In the genomic region with DNA sequence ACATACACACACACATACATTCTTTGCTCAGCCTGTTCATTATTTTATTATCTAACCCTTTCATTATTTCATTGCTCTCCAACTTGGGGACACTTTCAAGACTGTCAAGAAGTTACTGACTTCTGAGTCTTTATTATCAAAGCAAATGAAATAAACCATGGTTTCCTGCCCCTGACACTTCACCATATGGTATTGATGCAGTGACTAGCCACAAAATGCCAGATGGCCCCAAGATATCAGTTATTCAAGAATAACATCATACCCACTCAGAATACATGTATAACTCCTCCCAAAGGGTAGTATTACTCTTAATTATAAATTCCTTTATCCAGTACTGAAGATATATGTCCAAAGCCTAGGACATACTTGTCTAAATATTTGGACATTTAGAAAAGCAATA, we compare ENCODE assay signal across 22 cellular contexts.
DNase-seq lines count a peak whose midpoint lies in the region; ATAC-seq, FAIRE-seq and TF ChIP-seq lines count a peak whose summit lies in the region.
"Had no signal": no experiment of that assay in that cellular context is flagged by ENCODE, and none has a peak within 500 bp of the region (broad histone marks: within the 10 kb centered on the region; RNA-seq: fewer than 3 reads in every experiment).

No MANE protein-coding gene starts in this region.

- in situ Hi-C loops in GM12878 (cut with MboI): loop anchor here (10.0 kb wide), 1 partner anchor 325 kb away; the partner anchor contains the start of genes ATP5PF and GABPA

- POLR2A ChIA-PET in GM12878 (lab: Charles Lee): no interaction called here

- no peaks in the 10 kb centered on the region for H3K36me3 ChIP-seq in Loucy (ENCODE audit: insufficient read depth, low read length)
- peaks cover 3 to 11% of the 10 kb centered on the region in 2 experiments for H3K36me3 ChIP-seq in GM12878 (ENCODE audit: control insufficient read depth in 2 of 2, insufficient read depth in 2 of 2, low read length in 1 of 2)
- no peaks in the 10 kb centered on the region for H3K36me3 ChIP-seq in left ventricle myocardium inferior
- H3K36me3 ChIP-seq: MG63 had no signal

- TF ChIP-seq EP300 in GM12878 (IDR thresholded peaks at IDR 0.05; ENCODE audit: borderline replicate concordance in 1 of 2, control insufficient read depth in 1 of 2, low read depth in 2 of 2, low read length in 2 of 2): no peak

- FAIRE-seq in GM12878 (lab: Jason Lieb, UNC): no peak
- no peak for FAIRE-seq in urothelium cell line (lab: Jason Lieb, UNC)
- FAIRE-seq: RCC 7860 had no signal

- no peak overlapping the region for H2AFZ ChIP-seq in Loucy (ENCODE audit: low read length)
- no peak overlapping the region for H2AFZ ChIP-seq in GM12878 (ENCODE audit: control insufficient read depth, low read depth, low read length)

- SMC1A ChIA-PET in GM12878 (lab: Charles Lee; ENCODE audit: uncharacterized antibody, unreplicated experiment): no interaction called here

- no peak for TF ChIP-seq CTCF in Loucy (conservative IDR thresholded peaks at IDR 0.05; ENCODE audit: low read length)
- no peak for TF ChIP-seq CTCF in GM12878 (IDR thresholded peaks at IDR 0.05 in 2 of 3, conservative IDR thresholded peaks at IDR 0.05 in 1 of 3; ENCODE audit: control insufficient read depth in 2 of 3, extremely low read depth in 1 of 3, insufficient read depth in 1 of 3, low read depth in 3 of 3, low read length in 3 of 3)
- no peak for TF ChIP-seq CTCF in left ventricle myocardium inferior (IDR thresholded peaks at IDR 0.05; ENCODE audit: borderline replicate concordance)

- peak overlapping the region; percentile 6 for H3K4me2 ChIP-seq in Loucy (ENCODE audit: low read depth, low read length, poor library complexity, severe bottlenecking)
- H3K4me2 ChIP-seq in GM12878 (ENCODE audit: control insufficient read depth, insufficient read depth): no peak overlapping the region; the same call in 1 of the 2 replicates

- RAD21 ChIA-PET in GM12878 (lab: Charles Lee; ENCODE audit: unreplicated experiment): no interaction called here

- no peaks in the 10 kb centered on the region for H3K36me3 Mint-ChIP-seq in activated CD4-positive, alpha-beta T cell treated with anti-CD3 and anti-CD28 coated beads, Interleukin-2, amount 10 ng/mL, durations not matched to agents 24 days and 14 days (ENCODE audit: low read depth)
- H3K36me3 Mint-ChIP-seq: CD8-positive, alpha-beta T cell had no signal

- no peaks in the 10 kb centered on the region for H3K27me3 Mint-ChIP-seq in activated CD4-positive, alpha-beta T cell treated with anti-CD3 and anti-CD28 coated beads, Interleukin-2, amount 10 ng/mL, durations not matched to agents 24 days and 14 days

- H3K9me2 ChIP-seq in Loucy (replicated peaks; ENCODE audit: low read depth, low read length): no peaks in the 10 kb centered on the region

- H3K4me3 Mint-ChIP-seq in activated CD4-positive, alpha-beta T cell treated with anti-CD3 and anti-CD28 coated beads, Interleukin-2, amount 10 ng/mL, durations not matched to agents 24 days and 14 days: no peak overlapping the region
- H3K4me3 Mint-ChIP-seq: CD8-positive, alpha-beta T cell had no signal

- no TSS peak for BruUV-seq in GM12878 (replicated peaks; lab: Mats Ljungman, UMichigan)

- H3K27ac Mint-ChIP-seq in activated CD4-positive, alpha-beta T cell treated with anti-CD3 and anti-CD28 coated beads, Interleukin-2, amount 10 ng/mL, durations not matched to agents 24 days and 14 days: no peak overlapping the region
- H3K27ac Mint-ChIP-seq: CD8-positive, alpha-beta T cell had no signal

- H3K9me3 ChIP-seq in Loucy (ENCODE audit: insufficient read depth, low read depth, low read length) (no peaks in the 10 kb centered on the region), GM12878 (replicated peaks; ENCODE audit: control insufficient read depth, insufficient read depth, low read length) (peaks cover 12% of the 10 kb centered on the region), left ventricle myocardium inferior (replicated peaks) (peaks cover 9% of the 10 kb centered on the region)
- H3K9me3 ChIP-seq: MG63 had no signal

- peak; percentile 50 for DNase-seq in DMS 273 (lab: John Stamatoyannopoulos, UW; ENCODE audit: unreplicated experiment)
- DNase-seq in DMS 273 treated with DMSO at 0.1 percent for 48 hours (lab: John Stamatoyannopoulos, UW): no peak
- peak; percentile 20 for DNase-seq in OCI-M1 (lab: John Stamatoyannopoulos, UW)
- no peak for DNase-seq in GM12878 (ENCODE audit: low read depth, low spot score)
- no peak for DNase-seq in left ventricle myocardium inferior
- no peak for DNase-seq in activated CD4-positive, alpha-beta T cell treated with anti-CD3 and anti-CD28 coated beads, Interleukin-2, amount 10 ng/mL, durations not matched to agents 24 days and 14 days
- DNase-seq in urothelium cell line (ENCODE audit: low spot score): no peak
- DNase-seq: ACHN; C1 segment of cervical spinal cord; CD8-positive, alpha-beta T cell; GDM1; Kasumi-1; MG63; NCI-H1092 treated with DMSO at 0.1 percent for 48 hours; NCI-H1436 treated with DMSO at 0.1 percent for 48 hours; NCI-H2081; NCI-H446 treated with DMSO at 0.1 percent for 48 hours; NCI-H774 had no signal

- peaks cover 9% of the 10 kb centered on the region for H3K4me1 ChIP-seq in Loucy (ENCODE audit: insufficient read depth, low read length, poor library complexity, severe bottlenecking)
- H3K4me1 ChIP-seq in GM12878 (ENCODE audit: control insufficient read depth, insufficient read depth, low read length): peaks cover 11% of the 10 kb centered on the region
- no peaks in the 10 kb centered on the region for H3K4me1 ChIP-seq in left ventricle myocardium inferior

- H4K20me1 ChIP-seq in Loucy (ENCODE audit: insufficient read depth, low read length, poor library complexity, severe bottlenecking): no peaks in the 10 kb centered on the region
- no peaks in the 10 kb centered on the region for H4K20me1 ChIP-seq in GM12878 (ENCODE audit: control insufficient read depth, insufficient read depth)

- intact Hi-C loops in GM12878 (cut with micrococcal nuclease; ENCODE audit: unreplicated experiment): no loop called here
- intact Hi-C loops in left ventricle myocardium inferior (cut with micrococcal nuclease): no loop called here
- intact Hi-C loops in activated CD4-positive, alpha-beta T cell treated with anti-CD3 and anti-CD28 coated beads, Interleukin-2, amount 10 ng/mL, durations not matched to agents 24 days and 14 days (cut with micrococcal nuclease): no loop called here

- peaks cover 1% of the 10 kb centered on the region for H3K4me1 Mint-ChIP-seq in activated CD4-positive, alpha-beta T cell treated with anti-CD3 and anti-CD28 coated beads, Interleukin-2, amount 10 ng/mL, durations not matched to agents 24 days and 14 days

- CTCF ChIA-PET in GM12878 (lab: Yijun Ruan, JAX): no interaction called here

- peaks cover 4% of the 10 kb centered on the region for H3K9me3 Mint-ChIP-seq in activated CD4-positive, alpha-beta T cell treated with anti-CD3 and anti-CD28 coated beads, Interleukin-2, amount 10 ng/mL, durations not matched to agents 24 days and 14 days
- H3K9me3 Mint-ChIP-seq: CD8-positive, alpha-beta T cell had no signal

- TF ChIP-seq POLR2A in GM12878 (IDR thresholded peaks at IDR 0.05; ENCODE audit: low read depth, low read length): no peak

- peak; percentile 12; the same call in 2 of the 3 replicates for ATAC-seq in GM12878
- ATAC-seq: CD8-positive, alpha-beta T cell; Right ventricle myocardium inferior had no signal

- TF ChIP-seq RAD21 in GM12878 (IDR thresholded peaks at IDR 0.05; ENCODE audit: insufficient read depth, low read depth, low read length): no peak

- H3K27ac ChIP-seq in GM12878 (ENCODE audit: control insufficient read depth, insufficient read depth): no peak overlapping the region
- H3K27ac ChIP-seq in left ventricle myocardium inferior (replicated peaks): no peak overlapping the region
- H3K27ac ChIP-seq: 22Rv1 had no signal

- no peaks in the 10 kb centered on the region for H3K79me2 ChIP-seq in Loucy (ENCODE audit: insufficient read depth, low read length)
- H3K79me2 ChIP-seq in GM12878 (ENCODE audit: control insufficient read depth, insufficient read depth, low read length): peaks cover 46% of the 10 kb centered on the region

- H3F3A ChIP-seq in Loucy (ENCODE audit: low read depth): no peaks in the 10 kb centered on the region

- H3K4me3 ChIP-seq in Loucy (ENCODE audit: low read length, poor library complexity, severe bottlenecking): no peak overlapping the region
- no peak overlapping the region for H3K4me3 ChIP-seq in GM12878
- H3K4me3 ChIP-seq in left ventricle myocardium inferior: no peak overlapping the region
- H3K4me3 ChIP-seq: MG63 had no signal

- H3K9ac ChIP-seq in Loucy (ENCODE audit: low read depth, low read length, poor library complexity, severe bottlenecking): no peak overlapping the region
- H3K9ac ChIP-seq in GM12878 (ENCODE audit: control insufficient read depth, insufficient read depth, low read length): no peak overlapping the region

- H3K27me3 ChIP-seq in Loucy (ENCODE audit: insufficient read depth, low read length, poor library complexity, severe bottlenecking) (no peaks in the 10 kb centered on the region), GM12878 (replicated peaks in 1 of 2; ENCODE audit: control insufficient read depth in 2 of 2, insufficient read depth in 2 of 2, low read length in 1 of 2) (no peaks in the 10 kb centered on the region), left ventricle myocardium inferior (ENCODE audit: low read depth) (no peaks in the 10 kb centered on the region)
- H3K27me3 ChIP-seq: MG63 had no signal

TF ChIP-seq in GM12878, 131 proteins besides CTCF, POLR2A, EP300 and RAD21 (continues in another document):
- TF ChIP-seq RELB (IDR thresholded peaks at IDR 0.05; ENCODE audit: low read depth): no peak
- no peak for TF ChIP-seq RUNX3 (IDR thresholded peaks at IDR 0.05; ENCODE audit: low read length)
- TF ChIP-seq MYC (IDR thresholded peaks at IDR 0.05; ENCODE audit: insufficient read depth, insufficient read length, insufficient replicate concordance, low read length, severe bottlenecking): no peak
- no peak for TF ChIP-seq CEBPB (IDR thresholded peaks at IDR 0.05; ENCODE audit: borderline replicate concordance in 1 of 2, low read depth in 2 of 2, low read length in 2 of 2)
- no peak for TF ChIP-seq ATF7 (IDR thresholded peaks at IDR 0.05; ENCODE audit: low read depth)

Comparison
In these comparisons a context has a peak if more than half of its experiments do, and no peak if none do; other contexts are left out.
1. DNase-seq: peak in DMS 273 (single experiment) and OCI-M1 (single experiment); none in DMS 273 treated with DMSO at 0.1 percent for 48 hours (single experiment), GM12878 (single experiment), left ventricle myocardium inferior (single experiment), activated CD4-positive, alpha-beta T cell treated with anti-CD3 and anti-CD28 coated beads, Interleukin-2, amount 10 ng/mL, durations not matched to agents 24 days and 14 days (single experiment) and urothelium cell line (single experiment).